ENCODE assay signal across 1 cellular context in the genomic region with DNA sequence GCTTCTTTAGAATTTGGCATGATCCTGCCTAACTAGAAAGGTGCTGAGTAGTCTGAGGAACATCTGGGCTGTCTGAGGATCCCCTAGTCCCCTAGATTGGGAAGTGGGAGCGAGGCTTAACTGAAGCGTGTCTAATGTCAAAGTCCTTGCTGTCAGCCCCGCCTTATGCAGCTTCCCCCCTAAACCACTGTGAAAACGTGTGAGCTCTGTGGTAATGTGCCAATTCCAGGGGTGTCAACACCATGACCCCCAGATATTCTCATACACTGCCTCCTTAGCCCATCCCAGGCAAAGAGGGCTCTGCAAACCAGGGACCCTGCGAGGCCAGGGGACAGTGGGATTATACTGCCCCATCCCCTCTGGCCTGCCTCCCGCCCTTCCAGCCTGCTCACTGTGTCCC. TPM values are rescaled to one million over a fixed set of nuclear protein-coding genes. Genes with fewer than 3 reads are reported as not detected.
"Had no signal": no experiment of that assay in that cellular context is flagged by ENCODE, and none has a peak within 500 bp of the region (broad histone marks: within the 10 kb centered on the region; RNA-seq: fewer than 3 reads in every experiment).

No MANE protein-coding gene starts in this region.

RNA-seq across cellular contexts. Expression of a gene that starts 21.1 kb away (rescaled TPM):
- total RNA-seq: chondrocyte had no signal
